ENCODE assay signal across 8 cellular contexts in genomic region chr6:42929088-42929927, GRCh38. TPM values are rescaled to one million over a fixed set of nuclear protein-coding genes. Genes with fewer than 3 reads are reported as not detected.
DNase-seq lines count a peak whose midpoint lies in the region; ATAC-seq and TF ChIP-seq lines count a peak whose summit lies in the region.

CNPY3 (plus strand) TSS chr6:42929480; CDS start chr6:42929571, 91 bp downstream.

- peak within 1 kb of the TSS; percentile 70 to 90 for H3K9ac ChIP-seq in colonic mucosa (ENCODE audit: low read depth in 2 of 2, low read length in 2 of 2)

- 0 out of 2 replicates have a peak, but pooled peaks cover 2% of the 10 kb centered on the region for H3K4me1 ChIP-seq in BE2C
- H3K4me1 ChIP-seq in colonic mucosa: peaks cover 6% of the 10 kb centered on the region

- peak; percentile 61 for ATAC-seq in HG03460 (IDR thresholded peaks at IDR 0.05; ENCODE audit: unreplicated experiment)

- intact Hi-C loops in colonic mucosa (cut with DNase I): no loop called here

- H3K27ac ChIP-seq in colonic mucosa: peak within 1 kb of the TSS; percentile 95
- H3K27ac ChIP-seq in layer of hippocampus (ENCODE audit: low read depth, low read length): peak within 1 kb of the TSS; percentile 90

- H3K9me3 ChIP-seq in BE2C: no peaks in the 10 kb centered on the region
- no peaks in the 10 kb centered on the region for H3K9me3 ChIP-seq in colonic mucosa

- H3K27me3 ChIP-seq in BE2C (no peaks in the 10 kb centered on the region), colonic mucosa (no peaks in the 10 kb centered on the region), layer of hippocampus (ENCODE audit: control insufficient read depth, insufficient read depth, low read length) (no peaks in the 10 kb centered on the region)

- H3K36me3 ChIP-seq in BE2C: peaks cover 7% of the 10 kb centered on the region
- H3K36me3 ChIP-seq in colonic mucosa: peaks cover 4% of the 10 kb centered on the region

- H3K4me3 ChIP-seq in BE2C (ENCODE audit: low read depth, low read length) (peak within 1 kb of the TSS; percentile 77), colonic mucosa (peak within 1 kb of the TSS; percentile 70)

- DNase-seq in BE2C: peak; percentile 96
- peak; percentile 93 for DNase-seq in GM19240 (ENCODE audit: insufficient read length, low spot score)
- DNase-seq in NCI-H526 (lab: John Stamatoyannopoulos, UW): peak; percentile 96 to 98
- peak; percentile 97 for DNase-seq in activated CD4-positive, alpha-beta T cell treated with anti-CD3 and anti-CD28 coated beads for 48 hours
- DNase-seq in colonic mucosa: peak; percentile 94
- peak; percentile 76 to 81 for DNase-seq in stimulated activated CD4-positive, alpha-beta T cell treated with anti-CD3 and anti-CD28 coated beads, Interleukin-1b, Interleukin-23, amount 100 ng/mL, for 4 hours (ENCODE audit: low read depth in 2 of 2)

- TF ChIP-seq CTCF in BE2C (IDR thresholded peaks at IDR 0.05; ENCODE audit: low read depth, low read length) (no peak), colonic mucosa (IDR thresholded peaks at IDR 0.05) (no peak)

RNA-seq across cellular contexts. Expression of gene CNPY3, which starts in this region (rescaled TPM):
- polyA plus RNA-seq in BE2C (2012; ENCODE audit: insufficient read depth, insufficient read length, low read depth): 63.3 TPM
- 10 to 100 TPM; 31.1 to 47.9 TPM for total RNA-seq in colonic mucosa

Comparison
In these comparisons a context has a peak if more than half of its experiments do, and no peak if none do; other contexts are left out.
1. Peak in every context shown above with its lines: DNase-seq, ATAC-seq, H3K4me3 ChIP-seq and H3K27ac ChIP-seq.